In the genomic region with DNA sequence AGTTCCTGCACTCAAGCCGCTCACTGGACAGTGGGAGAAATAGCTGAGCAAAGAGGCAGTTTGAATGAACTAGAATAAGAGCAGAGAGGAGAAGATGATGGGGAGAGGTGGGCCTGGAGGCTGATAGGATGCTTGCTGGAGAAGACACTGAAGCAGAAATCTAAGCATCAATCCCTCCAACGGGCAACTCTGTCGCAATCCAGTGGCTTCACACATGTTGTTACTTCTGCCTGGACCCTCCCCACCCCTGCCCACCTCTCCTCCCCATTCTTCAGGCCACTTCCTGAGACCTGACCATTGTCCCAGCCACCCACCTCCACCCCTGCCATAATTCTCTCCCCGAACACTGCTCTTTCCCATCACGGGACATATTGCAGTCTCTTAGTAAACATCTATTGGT, we compare ENCODE assay signal across 16 cellular contexts.
"Had no signal": no experiment of that assay in that cellular context is flagged by ENCODE, and none has a peak within 500 bp of the region (broad histone marks: within the 10 kb centered on the region; RNA-seq: fewer than 3 reads in every experiment).

No MANE protein-coding gene starts in this region.

- H3K36me3 Mint-ChIP-seq: natural killer cell treated with Interleukin-12 subunit alpha and Interleukin-12 subunit beta and Interleukin-15 and Interleukin-18, amount 100 ng/mL, for 72 hours had no signal

- H3K4me3 Mint-ChIP-seq: activated naive CD4-positive, alpha-beta T cell treated with anti-CD3 and anti-CD28 coated beads for 36 hours; natural killer cell treated with Interleukin-12 subunit alpha and Interleukin-12 subunit beta and Interleukin-15 and Interleukin-18, amount 100 ng/mL, for 72 hours had no signal

- H3K27ac ChIP-seq: right atrium auricular region, transverse colon had no signal

- DNase-seq: activated CD4-positive, alpha-beta T cell treated with anti-CD3 and anti-CD28 coated beads for 1 hour; activated CD4-positive, alpha-beta T cell treated with anti-CD3 and anti-CD28 coated beads, Interleukin-2, amount 50 U/mL, for 4 hours; activated naive CD4-positive, alpha-beta T cell treated with anti-CD3 and anti-CD28 coated beads for 36 hours; activated T-cell treated with anti-CD3 and anti-CD28 coated beads for 4 hours; kidney; left ventricle myocardium superior; mesendoderm; small intestine; stimulated activated CD4-positive, alpha-beta T cell treated with anti-CD3 and anti-CD28 coated beads, Interleukin-4, amount 100 ng/mL, for 24 hours; stimulated activated naive CD4-positive, alpha-beta T cell; T-helper 9 cell; transverse colon had no signal

- ATAC-seq: natural killer cell treated with Interleukin-12 subunit alpha and Interleukin-12 subunit beta and Interleukin-15 and Interleukin-18, amount 100 ng/mL, for 72 hours had no signal

- H3K36me3 ChIP-seq: right atrium auricular region, transverse colon had no signal

- H3K4me2 ChIP-seq: hepatocyte had no signal

- H3K9me3 ChIP-seq: right atrium auricular region, transverse colon had no signal

- H3K79me2 ChIP-seq: hepatocyte had no signal

- H3K27ac Mint-ChIP-seq: activated naive CD4-positive, alpha-beta T cell treated with anti-CD3 and anti-CD28 coated beads for 36 hours; progenitor cell of endocrine pancreas had no signal

- H3K4me3 ChIP-seq: hepatocyte, right atrium auricular region, transverse colon had no signal

- H3K27me3 ChIP-seq: hepatocyte, right atrium auricular region, transverse colon had no signal

- H3K4me1 ChIP-seq: right atrium auricular region had no signal

- H2AFZ ChIP-seq: hepatocyte had no signal

- H3K9me3 Mint-ChIP-seq: activated naive CD4-positive, alpha-beta T cell treated with anti-CD3 and anti-CD28 coated beads for 36 hours; natural killer cell treated with Interleukin-12 subunit alpha and Interleukin-12 subunit beta and Interleukin-15 and Interleukin-18, amount 100 ng/mL, for 72 hours had no signal
